In genomic region chr9:14440062-14440461, GRCh38 we compare ENCODE assay signal across 22 cellular contexts.
A peak's percentile ranks its signal among the peaks of the same experiment; 100 is the strongest.
DNase-seq lines count a peak whose midpoint lies in the region; ATAC-seq and TF ChIP-seq lines count a peak whose summit lies in the region.
"Had no signal": no experiment of that assay in that cellular context is flagged by ENCODE, and none has a peak within 500 bp of the region (broad histone marks: within the 10 kb centered on the region; RNA-seq: fewer than 3 reads in every experiment).

No MANE protein-coding gene starts in this region.

- H3K27ac ChIP-seq in left ventricle myocardium inferior (replicated peaks), result no peak overlapping the region
- peak overlapping the region; percentile 14; the same call in 1 of the 2 replicates for H3K27ac ChIP-seq in VCaP
- H3K27ac ChIP-seq: PC-9 had no signal

- intact Hi-C loops in Right ventricle myocardium inferior (cut with DNase I) (no loop called here), left ventricle myocardium inferior (cut with micrococcal nuclease) (no loop called here)

- no peaks in the 10 kb centered on the region for H3K9me3 ChIP-seq in left ventricle myocardium inferior (replicated peaks)

- H3K27me3 ChIP-seq in left ventricle myocardium inferior (ENCODE audit: low read depth), result no peaks in the 10 kb centered on the region

- peaks cover 35% of the 10 kb centered on the region for H3K4me1 ChIP-seq in left ventricle myocardium inferior

- no peak overlapping the region for H3K4me3 ChIP-seq in left ventricle myocardium inferior
- H3K4me3 ChIP-seq: PC-9 had no signal

- ATAC-seq in Right ventricle myocardium inferior, result peak; percentile 17
- ATAC-seq: T-helper 17 cell had no signal

- TF ChIP-seq CTCF in left ventricle myocardium inferior (IDR thresholded peaks at IDR 0.05; ENCODE audit: borderline replicate concordance) (no peak), VCaP (conservative IDR thresholded peaks at IDR 0.05) (no peak)

- H3K36me3 ChIP-seq in left ventricle myocardium inferior, result no peaks in the 10 kb centered on the region

- DNase-seq in NCI-H146 (lab: John Stamatoyannopoulos, UW), result peak; percentile 29
- no peak for DNase-seq in NCI-H146 treated with DMSO at 0.1 percent for 48 hours (lab: John Stamatoyannopoulos, UW; ENCODE audit: unreplicated experiment)
- DNase-seq in Right ventricle myocardium inferior (ENCODE audit: missing footprints), result no peak
- DNase-seq in left ventricle myocardium inferior, result no peak
- peak; percentile 15 for DNase-seq in NCI-H345 treated with DMSO at 0.1 percent for 48 hours (lab: John Stamatoyannopoulos, UW; ENCODE audit: unreplicated experiment)
- DNase-seq in stimulated activated CD4-positive, alpha-beta T cell treated with anti-CD3 and anti-CD28 coated beads, Interleukin-2, amount 100 ng/mL, for 24 hours, result no peak
- no peak for DNase-seq in T1000 (lab: John Stamatoyannopoulos, UW)
- DNase-seq: 8988T, DMS153, DND-41, H7, Karpas-422, NCI-H1105, NCI-H1694, NCI-H2029 treated with DMSO at 0.1 percent for 48 hours, NCI-H2171, NCI-H226, PC-9, RPMI8226, SHP77 treated with DMSO at 0.1 percent for 48 hours, T-helper 17 cell had no signal

Comparison
In these comparisons a context has a peak if more than half of its experiments do, and no peak if none do; other contexts are left out.
1. DNase-seq: peak in NCI-H146 (single experiment) and NCI-H345 treated with DMSO at 0.1 percent for 48 hours (single experiment); none in NCI-H146 treated with DMSO at 0.1 percent for 48 hours (single experiment), Right ventricle myocardium inferior (single experiment), left ventricle myocardium inferior (single experiment), stimulated activated CD4-positive, alpha-beta T cell treated with anti-CD3 and anti-CD28 coated beads, Interleukin-2, amount 100 ng/mL, for 24 hours (0 of 2) and T1000 (single experiment).